Comparison of ENCODE assay signal across 1 cellular context in the genomic region with DNA sequence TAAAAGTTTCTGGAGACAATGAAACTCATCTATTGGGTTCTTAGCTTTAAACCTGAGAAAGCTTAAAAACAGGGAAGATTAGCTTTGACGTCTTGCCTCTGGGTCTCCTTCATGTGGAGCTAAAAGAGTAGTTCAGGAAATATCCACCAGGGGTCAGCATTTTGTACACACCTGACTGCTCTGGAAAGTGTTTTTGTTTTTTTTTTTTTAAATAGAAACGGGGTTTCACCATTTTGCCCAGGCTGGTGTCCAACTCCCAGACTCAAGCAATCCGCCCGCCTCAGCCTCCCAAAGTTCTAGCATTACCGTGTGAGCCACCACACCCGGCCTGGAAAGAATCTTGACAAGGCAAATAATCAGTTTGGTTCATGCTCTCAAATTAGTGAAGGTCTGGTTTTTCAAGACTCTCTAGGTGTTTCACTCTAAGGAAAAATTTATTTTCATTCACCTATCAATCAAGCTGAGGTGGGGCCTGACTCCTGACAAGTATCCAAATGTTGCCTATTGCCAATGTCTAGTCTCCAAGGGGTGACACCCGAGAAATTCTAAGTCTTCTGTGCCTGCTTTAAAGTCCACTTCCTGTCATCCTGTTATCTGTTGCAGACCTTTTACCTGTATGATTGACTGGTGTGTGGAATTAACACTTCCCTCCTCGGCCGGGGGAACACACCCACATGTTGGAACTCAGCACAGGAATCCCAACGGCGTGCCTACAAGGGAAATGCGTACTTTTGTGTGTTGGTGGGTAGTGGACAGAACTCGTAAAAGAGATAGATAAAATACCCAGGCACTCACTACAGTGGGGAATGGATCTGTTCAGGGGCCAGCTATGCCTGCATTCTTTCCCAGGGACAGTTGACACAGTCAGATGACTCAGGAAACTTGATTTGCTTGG.
TF ChIP-seq lines count a peak whose summit lies in the region.

No MANE protein-coding gene starts in this region.

TF ChIP-seq in HepG2, 621 proteins besides CTCF, POLR2A, EP300 and RAD21 (continued from another document and continues in another):
- TF ChIP-seq, protein P1, sequence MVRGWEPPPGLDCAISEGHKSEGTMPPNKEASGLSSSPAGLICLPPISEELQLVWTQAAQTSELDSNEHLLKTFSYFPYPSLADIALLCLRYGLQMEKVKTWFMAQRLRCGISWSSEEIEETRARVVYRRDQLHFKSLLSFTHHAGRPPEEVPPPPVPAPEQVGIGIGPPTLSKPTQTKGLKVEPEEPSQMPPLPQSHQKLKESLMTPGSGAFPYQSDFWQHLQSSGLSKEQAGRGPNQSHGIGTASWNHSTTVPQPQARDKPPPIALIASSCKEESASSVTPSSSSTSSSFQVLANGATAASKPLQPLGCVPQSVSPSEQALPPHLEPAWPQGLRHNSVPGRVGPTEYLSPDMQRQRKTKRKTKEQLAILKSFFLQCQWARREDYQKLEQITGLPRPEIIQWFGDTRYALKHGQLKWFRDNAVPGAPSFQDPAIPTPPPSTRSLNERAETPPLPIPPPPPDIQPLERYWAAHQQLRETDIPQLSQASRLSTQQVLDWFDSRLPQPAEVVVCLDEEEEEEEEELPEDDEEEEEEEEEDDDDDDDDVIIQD (CRISPR knock-in tag; IDR thresholded peaks at IDR 0.05; ENCODE audit: low read depth) = no peak
- TF ChIP-seq PAF1 (CRISPR knock-in tag; IDR thresholded peaks at IDR 0.05) (no peak), NFATC3 (CRISPR knock-in tag; IDR thresholded peaks at IDR 0.05) (no peak), ZNF720 (CRISPR knock-in tag; IDR thresholded peaks at IDR 0.05) (no peak), CREM (IDR thresholded peaks at IDR 0.05) (no peak), CREM (CRISPR knock-in tag; IDR thresholded peaks at IDR 0.05) (no peak), KLF15 (CRISPR knock-in tag; IDR thresholded peaks at IDR 0.05; ENCODE audit: borderline replicate concordance) (no peak), ZNF782 (CRISPR knock-in tag; IDR thresholded peaks at IDR 0.05; ENCODE audit: borderline replicate concordance) (no peak), ZNF616 (CRISPR knock-in tag; IDR thresholded peaks at IDR 0.05; ENCODE audit: low read depth) (no peak), TCF7L2 (IDR thresholded peaks at IDR 0.05; ENCODE audit: low read depth, low read length) (no peak), NCOA1 (CRISPR knock-in tag; IDR thresholded peaks at IDR 0.05) (no peak), MBNL3 (CRISPR knock-in tag; conservative IDR thresholded peaks at IDR 0.05) (no peak), ZNF878 (CRISPR knock-in tag; IDR thresholded peaks at IDR 0.05) (no peak), GATAD2A (CRISPR knock-in tag; IDR thresholded peaks at IDR 0.05) (0 out of 2 replicates have a peak, but pooled peaks have one; percentile 23), ZNF354B (CRISPR knock-in tag; IDR thresholded peaks at IDR 0.05) (no peak), PHF5A (CRISPR knock-in tag; IDR thresholded peaks at IDR 0.05; ENCODE audit: low read depth, unreplicated experiment) (no peak), REPIN1 (CRISPR knock-in tag; IDR thresholded peaks at IDR 0.05; ENCODE audit: borderline replicate concordance, low read depth) (no peak), SNAI1 (CRISPR knock-in tag; IDR thresholded peaks at IDR 0.05; ENCODE audit: borderline replicate concordance) (no peak), CEBPG (CRISPR knock-in tag; IDR thresholded peaks at IDR 0.05) (no peak), ZFP82 (CRISPR knock-in tag; IDR thresholded peaks at IDR 0.05; ENCODE audit: borderline replicate concordance) (no peak), ZNF160 (CRISPR knock-in tag; IDR thresholded peaks at IDR 0.05) (no peak), ZNF121 (CRISPR knock-in tag; IDR thresholded peaks at IDR 0.05) (no peak), ZNF460 (CRISPR knock-in tag; IDR thresholded peaks at IDR 0.05; ENCODE audit: borderline replicate concordance) (no peak), ZFX (CRISPR knock-in tag; IDR thresholded peaks at IDR 0.05; ENCODE audit: low read depth) (no peak), ZBTB21 (CRISPR knock-in tag; IDR thresholded peaks at IDR 0.05) (no peak), ZNF772 (CRISPR knock-in tag; IDR thresholded peaks at IDR 0.05) (no peak), ZFP41 (CRISPR knock-in tag; IDR thresholded peaks at IDR 0.05; ENCODE audit: borderline replicate concordance) (no peak), ZNF33B (CRISPR knock-in tag; IDR thresholded peaks at IDR 0.05) (no peak), PTBP1 (IDR thresholded peaks at IDR 0.05; ENCODE audit: low read depth, low read length, poor library complexity, severe bottlenecking) (no peak), ARNT (IDR thresholded peaks at IDR 0.05) (no peak), MLLT10 (CRISPR knock-in tag; IDR thresholded peaks at IDR 0.05) (no peak), RFX5 (IDR thresholded peaks at IDR 0.05; ENCODE audit: low read depth, low read length) (no peak), ONECUT2 (CRISPR knock-in tag; IDR thresholded peaks at IDR 0.05) (no peak), ZNF136 (CRISPR knock-in tag; IDR thresholded peaks at IDR 0.05; ENCODE audit: low read depth) (no peak), FOXK1 (CRISPR knock-in tag; IDR thresholded peaks at IDR 0.05; ENCODE audit: borderline replicate concordance, low read depth) (no peak), ZMYM3 (CRISPR knock-in tag; IDR thresholded peaks at IDR 0.05) (0 out of 2 replicates have a peak, but pooled peaks have one; percentile 16), ZNF432 (CRISPR knock-in tag; IDR thresholded peaks at IDR 0.05; ENCODE audit: borderline replicate concordance) (no peak), RFX1 (IDR thresholded peaks at IDR 0.05) (no peak), HDAC6 (IDR thresholded peaks at IDR 0.05; ENCODE audit: low read depth, low read length) (no peak), NR2F2 (IDR thresholded peaks at IDR 0.05; ENCODE audit: borderline replicate concordance, low read depth) (no peak), ZNF709 (CRISPR knock-in tag; IDR thresholded peaks at IDR 0.05) (0 out of 2 replicates have a peak, but pooled peaks have one; percentile 20), BHLHE40 (IDR thresholded peaks at IDR 0.05; ENCODE audit: low read length) (no peak; the same call in 1 of the 2 replicates), ZNF569 (CRISPR knock-in tag; IDR thresholded peaks at IDR 0.05; ENCODE audit: borderline replicate concordance) (no peak), MAFG (CRISPR knock-in tag; IDR thresholded peaks at IDR 0.05) (no peak), TP53 (CRISPR knock-in tag; conservative IDR thresholded peaks at IDR 0.05) (no peak), ZNF567 (CRISPR knock-in tag; IDR thresholded peaks at IDR 0.05; ENCODE audit: borderline replicate concordance) (no peak), FOSL1 (CRISPR knock-in tag; IDR thresholded peaks at IDR 0.05; ENCODE audit: borderline replicate concordance) (no peak), SMARCE1 (IDR thresholded peaks at IDR 0.05; ENCODE audit: borderline replicate concordance) (no peak)
- TF ChIP-seq, protein P2, sequence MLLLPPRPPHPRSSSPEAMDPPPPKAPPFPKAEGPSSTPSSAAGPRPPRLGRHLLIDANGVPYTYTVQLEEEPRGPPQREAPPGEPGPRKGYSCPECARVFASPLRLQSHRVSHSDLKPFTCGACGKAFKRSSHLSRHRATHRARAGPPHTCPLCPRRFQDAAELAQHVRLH (CRISPR knock-in tag; IDR thresholded peaks at IDR 0.05; ENCODE audit: borderline replicate concordance, low read depth) = no peak
- TF ChIP-seq, protein P3, sequence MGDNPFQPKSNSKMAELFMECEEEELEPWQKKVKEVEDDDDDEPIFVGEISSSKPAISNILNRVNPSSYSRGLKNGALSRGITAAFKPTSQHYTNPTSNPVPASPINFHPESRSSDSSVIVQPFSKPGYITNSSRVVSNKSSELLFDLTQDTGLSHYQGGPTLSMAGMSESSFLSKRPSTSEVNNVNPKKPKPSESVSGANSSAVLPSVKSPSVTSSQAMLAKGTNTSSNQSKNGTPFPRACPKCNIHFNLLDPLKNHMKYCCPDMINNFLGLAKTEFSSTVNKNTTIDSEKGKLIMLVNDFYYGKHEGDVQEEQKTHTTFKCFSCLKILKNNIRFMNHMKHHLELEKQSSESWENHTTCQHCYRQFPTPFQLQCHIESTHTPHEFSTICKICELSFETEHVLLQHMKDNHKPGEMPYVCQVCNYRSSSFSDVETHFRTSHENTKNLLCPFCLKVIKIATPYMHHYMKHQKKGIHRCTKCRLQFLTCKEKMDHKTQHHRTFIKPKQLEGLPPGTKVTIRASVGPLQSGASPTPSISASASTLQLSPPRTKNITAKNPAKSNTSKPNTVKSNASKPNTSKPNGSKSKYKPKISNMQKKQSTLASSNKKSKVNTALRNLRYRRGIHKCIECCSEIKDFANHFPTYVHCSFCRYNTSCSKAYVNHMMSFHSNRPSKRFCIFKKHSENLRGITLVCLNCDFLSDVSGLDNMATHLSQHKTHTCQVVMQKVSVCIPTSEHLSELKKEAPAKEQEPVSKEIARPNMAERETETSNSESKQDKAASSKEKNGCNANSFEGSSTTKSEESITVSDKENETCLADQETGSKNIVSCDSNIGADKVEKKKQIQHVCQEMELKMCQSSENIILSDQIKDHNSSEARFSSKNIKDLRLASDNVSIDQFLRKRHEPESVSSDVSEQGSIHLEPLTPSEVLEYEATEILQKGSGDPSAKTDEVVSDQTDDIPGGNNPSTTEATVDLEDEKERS (CRISPR knock-in tag; IDR thresholded peaks at IDR 0.05) = no peak
- TF ChIP-seq, protein P4, sequence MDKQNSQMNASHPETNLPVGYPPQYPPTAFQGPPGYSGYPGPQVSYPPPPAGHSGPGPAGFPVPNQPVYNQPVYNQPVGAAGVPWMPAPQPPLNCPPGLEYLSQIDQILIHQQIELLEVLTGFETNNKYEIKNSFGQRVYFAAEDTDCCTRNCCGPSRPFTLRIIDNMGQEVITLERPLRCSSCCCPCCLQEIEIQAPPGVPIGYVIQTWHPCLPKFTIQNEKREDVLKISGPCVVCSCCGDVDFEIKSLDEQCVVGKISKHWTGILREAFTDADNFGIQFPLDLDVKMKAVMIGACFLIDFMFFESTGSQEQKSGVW (CRISPR knock-in tag; IDR thresholded peaks at IDR 0.05; ENCODE audit: borderline replicate concordance) = no peak
- TF ChIP-seq, protein P5, sequence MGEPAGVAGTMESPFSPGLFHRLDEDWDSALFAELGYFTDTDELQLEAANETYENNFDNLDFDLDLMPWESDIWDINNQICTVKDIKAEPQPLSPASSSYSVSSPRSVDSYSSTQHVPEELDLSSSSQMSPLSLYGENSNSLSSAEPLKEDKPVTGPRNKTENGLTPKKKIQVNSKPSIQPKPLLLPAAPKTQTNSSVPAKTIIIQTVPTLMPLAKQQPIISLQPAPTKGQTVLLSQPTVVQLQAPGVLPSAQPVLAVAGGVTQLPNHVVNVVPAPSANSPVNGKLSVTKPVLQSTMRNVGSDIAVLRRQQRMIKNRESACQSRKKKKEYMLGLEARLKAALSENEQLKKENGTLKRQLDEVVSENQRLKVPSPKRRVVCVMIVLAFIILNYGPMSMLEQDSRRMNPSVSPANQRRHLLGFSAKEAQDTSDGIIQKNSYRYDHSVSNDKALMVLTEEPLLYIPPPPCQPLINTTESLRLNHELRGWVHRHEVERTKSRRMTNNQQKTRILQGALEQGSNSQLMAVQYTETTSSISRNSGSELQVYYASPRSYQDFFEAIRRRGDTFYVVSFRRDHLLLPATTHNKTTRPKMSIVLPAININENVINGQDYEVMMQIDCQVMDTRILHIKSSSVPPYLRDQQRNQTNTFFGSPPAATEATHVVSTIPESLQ (CRISPR knock-in tag; conservative IDR thresholded peaks at IDR 0.05) = no peak
- TF ChIP-seq, protein P6, sequence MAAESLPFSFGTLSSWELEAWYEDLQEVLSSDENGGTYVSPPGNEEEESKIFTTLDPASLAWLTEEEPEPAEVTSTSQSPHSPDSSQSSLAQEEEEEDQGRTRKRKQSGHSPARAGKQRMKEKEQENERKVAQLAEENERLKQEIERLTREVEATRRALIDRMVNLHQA (CRISPR knock-in tag; IDR thresholded peaks at IDR 0.05) = no peak
- TF ChIP-seq, protein P7, sequence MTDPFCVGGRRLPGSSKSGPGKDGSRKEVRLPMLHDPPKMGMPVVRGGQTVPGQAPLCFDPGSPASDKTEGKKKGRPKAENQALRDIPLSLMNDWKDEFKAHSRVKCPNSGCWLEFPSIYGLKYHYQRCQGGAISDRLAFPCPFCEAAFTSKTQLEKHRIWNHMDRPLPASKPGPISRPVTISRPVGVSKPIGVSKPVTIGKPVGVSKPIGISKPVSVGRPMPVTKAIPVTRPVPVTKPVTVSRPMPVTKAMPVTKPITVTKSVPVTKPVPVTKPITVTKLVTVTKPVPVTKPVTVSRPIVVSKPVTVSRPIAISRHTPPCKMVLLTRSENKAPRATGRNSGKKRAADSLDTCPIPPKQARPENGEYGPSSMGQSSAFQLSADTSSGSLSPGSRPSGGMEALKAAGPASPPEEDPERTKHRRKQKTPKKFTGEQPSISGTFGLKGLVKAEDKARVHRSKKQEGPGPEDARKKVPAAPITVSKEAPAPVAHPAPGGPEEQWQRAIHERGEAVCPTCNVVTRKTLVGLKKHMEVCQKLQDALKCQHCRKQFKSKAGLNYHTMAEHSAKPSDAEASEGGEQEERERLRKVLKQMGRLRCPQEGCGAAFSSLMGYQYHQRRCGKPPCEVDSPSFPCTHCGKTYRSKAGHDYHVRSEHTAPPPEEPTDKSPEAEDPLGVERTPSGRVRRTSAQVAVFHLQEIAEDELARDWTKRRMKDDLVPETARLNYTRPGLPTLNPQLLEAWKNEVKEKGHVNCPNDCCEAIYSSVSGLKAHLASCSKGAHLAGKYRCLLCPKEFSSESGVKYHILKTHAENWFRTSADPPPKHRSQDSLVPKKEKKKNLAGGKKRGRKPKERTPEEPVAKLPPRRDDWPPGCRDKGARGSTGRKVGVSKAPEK (CRISPR knock-in tag; IDR thresholded peaks at IDR 0.05; ENCODE audit: borderline replicate concordance) = no peak
- TF ChIP-seq, protein P8, sequence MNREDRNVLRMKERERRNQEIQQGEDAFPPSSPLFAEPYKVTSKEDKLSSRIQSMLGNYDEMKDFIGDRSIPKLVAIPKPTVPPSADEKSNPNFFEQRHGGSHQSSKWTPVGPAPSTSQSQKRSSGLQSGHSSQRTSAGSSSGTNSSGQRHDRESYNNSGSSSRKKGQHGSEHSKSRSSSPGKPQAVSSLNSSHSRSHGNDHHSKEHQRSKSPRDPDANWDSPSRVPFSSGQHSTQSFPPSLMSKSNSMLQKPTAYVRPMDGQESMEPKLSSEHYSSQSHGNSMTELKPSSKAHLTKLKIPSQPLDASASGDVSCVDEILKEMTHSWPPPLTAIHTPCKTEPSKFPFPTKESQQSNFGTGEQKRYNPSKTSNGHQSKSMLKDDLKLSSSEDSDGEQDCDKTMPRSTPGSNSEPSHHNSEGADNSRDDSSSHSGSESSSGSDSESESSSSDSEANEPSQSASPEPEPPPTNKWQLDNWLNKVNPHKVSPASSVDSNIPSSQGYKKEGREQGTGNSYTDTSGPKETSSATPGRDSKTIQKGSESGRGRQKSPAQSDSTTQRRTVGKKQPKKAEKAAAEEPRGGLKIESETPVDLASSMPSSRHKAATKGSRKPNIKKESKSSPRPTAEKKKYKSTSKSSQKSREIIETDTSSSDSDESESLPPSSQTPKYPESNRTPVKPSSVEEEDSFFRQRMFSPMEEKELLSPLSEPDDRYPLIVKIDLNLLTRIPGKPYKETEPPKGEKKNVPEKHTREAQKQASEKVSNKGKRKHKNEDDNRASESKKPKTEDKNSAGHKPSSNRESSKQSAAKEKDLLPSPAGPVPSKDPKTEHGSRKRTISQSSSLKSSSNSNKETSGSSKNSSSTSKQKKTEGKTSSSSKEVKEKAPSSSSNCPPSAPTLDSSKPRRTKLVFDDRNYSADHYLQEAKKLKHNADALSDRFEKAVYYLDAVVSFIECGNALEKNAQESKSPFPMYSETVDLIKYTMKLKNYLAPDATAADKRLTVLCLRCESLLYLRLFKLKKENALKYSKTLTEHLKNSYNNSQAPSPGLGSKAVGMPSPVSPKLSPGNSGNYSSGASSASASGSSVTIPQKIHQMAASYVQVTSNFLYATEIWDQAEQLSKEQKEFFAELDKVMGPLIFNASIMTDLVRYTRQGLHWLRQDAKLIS (CRISPR knock-in tag; IDR thresholded peaks at IDR 0.05) = no peak
- TF ChIP-seq, protein P9, sequence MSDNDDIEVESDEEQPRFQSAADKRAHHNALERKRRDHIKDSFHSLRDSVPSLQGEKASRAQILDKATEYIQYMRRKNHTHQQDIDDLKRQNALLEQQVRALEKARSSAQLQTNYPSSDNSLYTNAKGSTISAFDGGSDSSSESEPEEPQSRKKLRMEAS (IDR thresholded peaks at IDR 0.05) = no peak
